Comparison of ENCODE assay signal across 11 cellular contexts in genomic region chr15:66115568-66116206, GRCh38.
DNase-seq lines count a peak whose midpoint lies in the region; ATAC-seq and TF ChIP-seq lines count a peak whose summit lies in the region.
"Had no signal": no experiment of that assay in that cellular context is flagged by ENCODE, and none has a peak within 500 bp of the region (broad histone marks: within the 10 kb centered on the region; RNA-seq: fewer than 3 reads in every experiment).

No MANE protein-coding gene starts in this region.

- H3K27me3 Mint-ChIP-seq in activated CD4-positive, alpha-beta memory T cell treated with anti-CD3 and anti-CD28 coated beads, Interleukin-2, amount 10 ng/mL, durations not matched to agents 7 days and 5 days: peaks cover 20% of the 10 kb centered on the region
- peaks cover 49% of the 10 kb centered on the region for H3K27me3 Mint-ChIP-seq in HFFc6 (ENCODE audit: insufficient read depth)

- POLR2A ChIA-PET in activated CD4-positive, alpha-beta memory T cell treated with anti-CD3 and anti-CD28 coated beads, Interleukin-2, amount 10 ng/mL, durations not matched to agents 7 days and 5 days (lab: Charles Lee): no interaction called here

- peak overlapping the region; percentile 7 for H3K4me3 Mint-ChIP-seq in activated CD4-positive, alpha-beta memory T cell treated with anti-CD3 and anti-CD28 coated beads, Interleukin-2, amount 10 ng/mL, durations not matched to agents 7 days and 5 days
- no peak overlapping the region for H3K4me3 Mint-ChIP-seq in HFFc6
- H3K4me3 Mint-ChIP-seq: nephron progenitor cell; stimulated activated memory B cell treated with anti-CD40 and anti-IgM and Interleukin-4, amounts not matched to agents 10 μg/mL and 1 μg/mL and 100 μg/mL, for 72 hours had no signal

- no peaks in the 10 kb centered on the region for H3K36me3 Mint-ChIP-seq in activated CD4-positive, alpha-beta memory T cell treated with anti-CD3 and anti-CD28 coated beads, Interleukin-2, amount 10 ng/mL, durations not matched to agents 7 days and 5 days (ENCODE audit: low read depth)
- H3K36me3 Mint-ChIP-seq in HFFc6 (ENCODE audit: low read depth): no peaks in the 10 kb centered on the region
- H3K36me3 Mint-ChIP-seq: stimulated activated memory B cell treated with anti-CD40 and anti-IgM and Interleukin-4, amounts not matched to agents 10 μg/mL and 1 μg/mL and 100 μg/mL, for 72 hours had no signal

- peak overlapping the region; percentile 27 for H3K27ac Mint-ChIP-seq in activated CD4-positive, alpha-beta memory T cell treated with anti-CD3 and anti-CD28 coated beads, Interleukin-2, amount 10 ng/mL, durations not matched to agents 7 days and 5 days
- H3K27ac Mint-ChIP-seq in HFFc6: no peak overlapping the region
- H3K27ac Mint-ChIP-seq: nephron progenitor cell; stimulated activated memory B cell treated with anti-CD40 and anti-IgM and Interleukin-4, amounts not matched to agents 10 μg/mL and 1 μg/mL and 100 μg/mL, for 72 hours had no signal

- intact Hi-C loops in left colon (cut with DNase I, micrococcal nuclease): no loop called here

- peaks cover 19% of the 10 kb centered on the region for H3K4me1 Mint-ChIP-seq in activated CD4-positive, alpha-beta memory T cell treated with anti-CD3 and anti-CD28 coated beads, Interleukin-2, amount 10 ng/mL, durations not matched to agents 7 days and 5 days
- no peaks in the 10 kb centered on the region for H3K4me1 Mint-ChIP-seq in HFFc6 (ENCODE audit: low read depth)

- CTCF ChIA-PET in activated CD4-positive, alpha-beta memory T cell treated with anti-CD3 and anti-CD28 coated beads, Interleukin-2, amount 10 ng/mL, durations not matched to agents 7 days and 5 days (lab: Charles Lee): interaction anchor here (0.7 to 1.2 kb wide), 2 partner anchors 118 to 505 kb away, joined by 3 read pairs; partner anchors contain the start of gene INTS14

- H3K9me3 Mint-ChIP-seq in activated CD4-positive, alpha-beta memory T cell treated with anti-CD3 and anti-CD28 coated beads, Interleukin-2, amount 10 ng/mL, durations not matched to agents 7 days and 5 days: no peaks in the 10 kb centered on the region
- no peaks in the 10 kb centered on the region for H3K9me3 Mint-ChIP-seq in HFFc6
- H3K9me3 Mint-ChIP-seq: nephron progenitor cell; stimulated activated memory B cell treated with anti-CD40 and anti-IgM and Interleukin-4, amounts not matched to agents 10 μg/mL and 1 μg/mL and 100 μg/mL, for 72 hours had no signal

- TF ChIP-seq CTCF in HFFc6 (IDR thresholded peaks at IDR 0.05): no peak

- DNase-seq in DMS79 treated with DMSO at 0.1 percent for 48 hours (lab: John Stamatoyannopoulos, UW) (peak; percentile 77), LoVo (ENCODE audit: low spot score) (peak; percentile 14), left colon (peak; percentile 20 to 36), NOMO-1 treated with dmso at 0.1 percent for 144 hours (lab: John Stamatoyannopoulos, UW; ENCODE audit: unreplicated experiment) (no peak), GDM1 (lab: John Stamatoyannopoulos, UW) (no peak), HFFc6 (no peak)
- DNase-seq in activated CD4-positive, alpha-beta memory T cell treated with anti-CD3 and anti-CD28 coated beads, Interleukin-2, amount 10 ng/mL, durations not matched to agents 7 days and 5 days: peak; percentile 55
- DNase-seq: anterior cingulate cortex, nephron progenitor cell had no signal

- peak; percentile 85 for ATAC-seq in left colon
- ATAC-seq: HCT116; stimulated activated memory B cell treated with anti-CD40 and anti-IgM and Interleukin-4, amounts not matched to agents 10 μg/mL and 1 μg/mL and 100 μg/mL, for 72 hours had no signal

Comparison
In these comparisons a context has a peak if more than half of its experiments do, and no peak if none do; other contexts are left out.
1. DNase-seq: peak in DMS79 treated with DMSO at 0.1 percent for 48 hours (single experiment), LoVo (single experiment), activated CD4-positive, alpha-beta memory T cell treated with anti-CD3 and anti-CD28 coated beads, Interleukin-2, amount 10 ng/mL, durations not matched to agents 7 days and 5 days (single experiment) and left colon (2 of 2); none in NOMO-1 treated with dmso at 0.1 percent for 144 hours (single experiment), GDM1 (single experiment) and HFFc6 (single experiment).